Comparison of ENCODE assay signal across 19 cellular contexts in genomic region chr15:85116925-85117646, GRCh38.
DNase-seq lines count a peak whose midpoint lies in the region; ATAC-seq, FAIRE-seq and TF ChIP-seq lines count a peak whose summit lies in the region.
"Had no signal": no experiment of that assay in that cellular context is flagged by ENCODE, and none has a peak within 500 bp of the region (broad histone marks: within the 10 kb centered on the region; RNA-seq: fewer than 3 reads in every experiment).

No MANE protein-coding gene starts in this region.

- H3K27ac Mint-ChIP-seq in activated T-helper 17 cell treated with anti-CD3 and anti-CD28 coated beads, Interleukin-2, amount 50 U/mL, for 72 hours, result peak overlapping the region; percentile 54

- FAIRE-seq in GM18507 (lab: Jason Lieb, UNC), result peak; percentile 66
- FAIRE-seq: HepG2 had no signal

- CTCF ChIA-PET in GM10248 (lab: Yijun Ruan, JAX), result interaction anchor here (1.2 kb wide), 1 partner anchor 15 kb away, joined by 3 read pairs; no protein-coding TSS in a partner anchor

- TF ChIP-seq CTCF in GM10248 (IDR thresholded peaks at IDR 0.05; ENCODE audit: control extremely low read depth, extremely low read depth, low read depth, missing control alignments), result no peak

- DNase-seq in GM10248 (ENCODE audit: extremely low spot score) (peak; percentile 47), GM18507 (ENCODE audit: extremely low spot score, insufficient read length, low read depth) (no peak), glomerular visceral epithelial cell (ENCODE audit: extremely low spot score) (peak; percentile 11), SW480 (ENCODE audit: low spot score) (no peak), C1 segment of cervical spinal cord (lab: John Stamatoyannopoulos, UW) (no peak), NCI-H446 treated with DMSO at 0.1 percent for 48 hours (lab: John Stamatoyannopoulos, UW) (no peak)
- DNase-seq in stimulated activated naive CD4-positive, alpha-beta T cell (lab: John Stamatoyannopoulos, UW), result no peak
- DNase-seq: CD8-positive, alpha-beta memory T cell; DMS79; left lung; midbrain; NCI-H1436; NCI-H2171 treated with DMSO at 0.1 percent for 48 hours; NCI-H748 treated with DMSO at 0.1 percent for 48 hours; psoas muscle; stimulated activated CD4-positive, alpha-beta T cell treated with anti-CD3 and anti-CD28 coated beads, Interleukin-2, amount 100 ng/mL, for 48 hours; SW 1271 had no signal

- peaks cover 4% of the 10 kb centered on the region for H3K4me1 Mint-ChIP-seq in activated T-helper 17 cell treated with anti-CD3 and anti-CD28 coated beads, Interleukin-2, amount 50 U/mL, for 72 hours

- no peak overlapping the region for H3K4me3 Mint-ChIP-seq in activated T-helper 17 cell treated with anti-CD3 and anti-CD28 coated beads, Interleukin-2, amount 50 U/mL, for 72 hours
- H3K4me3 Mint-ChIP-seq: CD8-positive, alpha-beta memory T cell had no signal

- no peaks in the 10 kb centered on the region for H3K9me3 Mint-ChIP-seq in activated T-helper 17 cell treated with anti-CD3 and anti-CD28 coated beads, Interleukin-2, amount 50 U/mL, for 72 hours
- H3K9me3 Mint-ChIP-seq: CD8-positive, alpha-beta memory T cell had no signal

- peak; percentile 57 for ATAC-seq in activated T-helper 17 cell treated with anti-CD3 and anti-CD28 coated beads, Interleukin-2, amount 50 U/mL, for 72 hours (replicated peaks)
- ATAC-seq: HepG2, left lung had no signal

- no peaks in the 10 kb centered on the region for H3K27me3 Mint-ChIP-seq in activated T-helper 17 cell treated with anti-CD3 and anti-CD28 coated beads, Interleukin-2, amount 50 U/mL, for 72 hours
- H3K27me3 Mint-ChIP-seq: CD8-positive, alpha-beta memory T cell had no signal

- POLR2A ChIA-PET in GM10248 (lab: Yijun Ruan, JAX), result no interaction called here

- peaks cover 81% of the 10 kb centered on the region for H3K36me3 Mint-ChIP-seq in activated T-helper 17 cell treated with anti-CD3 and anti-CD28 coated beads, Interleukin-2, amount 50 U/mL, for 72 hours (ENCODE audit: low read depth)

Comparison
In these comparisons a context has a peak if more than half of its experiments do, and no peak if none do; other contexts are left out.
1. DNase-seq: peak in GM10248 (single experiment) and glomerular visceral epithelial cell (single experiment); none in GM18507 (single experiment), stimulated activated naive CD4-positive, alpha-beta T cell (0 of 6), SW480 (single experiment), C1 segment of cervical spinal cord (0 of 14) and NCI-H446 treated with DMSO at 0.1 percent for 48 hours (single experiment).